ENCODE assay signal across 1 cellular context in the genomic region with DNA sequence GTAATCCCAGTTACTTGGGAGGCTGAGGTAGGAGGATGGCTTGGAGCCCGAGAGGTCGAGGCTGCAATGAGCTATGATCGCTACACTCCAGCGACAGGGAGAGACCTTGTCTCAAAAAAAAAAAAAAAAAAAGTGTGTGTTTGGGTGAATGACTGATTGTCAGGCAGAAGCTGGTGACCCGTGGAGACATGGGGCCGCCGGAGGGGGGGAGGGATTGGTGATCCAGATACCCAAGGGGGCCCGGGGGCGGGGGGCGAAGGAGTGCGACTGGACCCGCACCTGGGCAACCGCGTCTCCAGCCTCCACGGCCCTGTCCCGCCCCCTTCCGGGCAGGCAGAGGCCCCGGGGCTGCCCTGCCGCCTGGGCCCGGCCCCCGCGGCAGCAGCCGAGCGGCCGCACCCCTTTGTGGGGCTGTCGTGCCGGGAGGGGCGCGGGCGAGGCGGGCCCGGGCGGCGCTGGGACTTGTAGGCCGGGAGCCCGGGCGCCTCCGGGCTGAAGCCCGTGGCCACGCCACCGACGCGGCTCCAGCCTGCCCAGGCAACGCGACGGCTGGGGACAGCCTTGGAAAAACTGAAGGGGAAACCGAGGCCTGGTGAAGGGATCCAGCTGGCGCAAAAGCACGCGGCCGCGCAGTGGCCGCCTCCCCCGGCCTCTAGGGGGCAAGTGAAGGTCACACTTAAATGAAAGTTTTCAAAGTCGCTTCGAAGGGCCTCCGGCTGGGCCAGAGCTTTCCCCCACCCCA.
A peak's percentile ranks its signal among the peaks of the same experiment; 100 is the strongest.
TF ChIP-seq lines count a peak whose summit lies in the region.

No MANE protein-coding gene starts in this region.

TF ChIP-seq in K562, 482 proteins besides CTCF, POLR2A, EP300 and RAD21 (continued from another document and continues in another):
- TF ChIP-seq, protein P1, sequence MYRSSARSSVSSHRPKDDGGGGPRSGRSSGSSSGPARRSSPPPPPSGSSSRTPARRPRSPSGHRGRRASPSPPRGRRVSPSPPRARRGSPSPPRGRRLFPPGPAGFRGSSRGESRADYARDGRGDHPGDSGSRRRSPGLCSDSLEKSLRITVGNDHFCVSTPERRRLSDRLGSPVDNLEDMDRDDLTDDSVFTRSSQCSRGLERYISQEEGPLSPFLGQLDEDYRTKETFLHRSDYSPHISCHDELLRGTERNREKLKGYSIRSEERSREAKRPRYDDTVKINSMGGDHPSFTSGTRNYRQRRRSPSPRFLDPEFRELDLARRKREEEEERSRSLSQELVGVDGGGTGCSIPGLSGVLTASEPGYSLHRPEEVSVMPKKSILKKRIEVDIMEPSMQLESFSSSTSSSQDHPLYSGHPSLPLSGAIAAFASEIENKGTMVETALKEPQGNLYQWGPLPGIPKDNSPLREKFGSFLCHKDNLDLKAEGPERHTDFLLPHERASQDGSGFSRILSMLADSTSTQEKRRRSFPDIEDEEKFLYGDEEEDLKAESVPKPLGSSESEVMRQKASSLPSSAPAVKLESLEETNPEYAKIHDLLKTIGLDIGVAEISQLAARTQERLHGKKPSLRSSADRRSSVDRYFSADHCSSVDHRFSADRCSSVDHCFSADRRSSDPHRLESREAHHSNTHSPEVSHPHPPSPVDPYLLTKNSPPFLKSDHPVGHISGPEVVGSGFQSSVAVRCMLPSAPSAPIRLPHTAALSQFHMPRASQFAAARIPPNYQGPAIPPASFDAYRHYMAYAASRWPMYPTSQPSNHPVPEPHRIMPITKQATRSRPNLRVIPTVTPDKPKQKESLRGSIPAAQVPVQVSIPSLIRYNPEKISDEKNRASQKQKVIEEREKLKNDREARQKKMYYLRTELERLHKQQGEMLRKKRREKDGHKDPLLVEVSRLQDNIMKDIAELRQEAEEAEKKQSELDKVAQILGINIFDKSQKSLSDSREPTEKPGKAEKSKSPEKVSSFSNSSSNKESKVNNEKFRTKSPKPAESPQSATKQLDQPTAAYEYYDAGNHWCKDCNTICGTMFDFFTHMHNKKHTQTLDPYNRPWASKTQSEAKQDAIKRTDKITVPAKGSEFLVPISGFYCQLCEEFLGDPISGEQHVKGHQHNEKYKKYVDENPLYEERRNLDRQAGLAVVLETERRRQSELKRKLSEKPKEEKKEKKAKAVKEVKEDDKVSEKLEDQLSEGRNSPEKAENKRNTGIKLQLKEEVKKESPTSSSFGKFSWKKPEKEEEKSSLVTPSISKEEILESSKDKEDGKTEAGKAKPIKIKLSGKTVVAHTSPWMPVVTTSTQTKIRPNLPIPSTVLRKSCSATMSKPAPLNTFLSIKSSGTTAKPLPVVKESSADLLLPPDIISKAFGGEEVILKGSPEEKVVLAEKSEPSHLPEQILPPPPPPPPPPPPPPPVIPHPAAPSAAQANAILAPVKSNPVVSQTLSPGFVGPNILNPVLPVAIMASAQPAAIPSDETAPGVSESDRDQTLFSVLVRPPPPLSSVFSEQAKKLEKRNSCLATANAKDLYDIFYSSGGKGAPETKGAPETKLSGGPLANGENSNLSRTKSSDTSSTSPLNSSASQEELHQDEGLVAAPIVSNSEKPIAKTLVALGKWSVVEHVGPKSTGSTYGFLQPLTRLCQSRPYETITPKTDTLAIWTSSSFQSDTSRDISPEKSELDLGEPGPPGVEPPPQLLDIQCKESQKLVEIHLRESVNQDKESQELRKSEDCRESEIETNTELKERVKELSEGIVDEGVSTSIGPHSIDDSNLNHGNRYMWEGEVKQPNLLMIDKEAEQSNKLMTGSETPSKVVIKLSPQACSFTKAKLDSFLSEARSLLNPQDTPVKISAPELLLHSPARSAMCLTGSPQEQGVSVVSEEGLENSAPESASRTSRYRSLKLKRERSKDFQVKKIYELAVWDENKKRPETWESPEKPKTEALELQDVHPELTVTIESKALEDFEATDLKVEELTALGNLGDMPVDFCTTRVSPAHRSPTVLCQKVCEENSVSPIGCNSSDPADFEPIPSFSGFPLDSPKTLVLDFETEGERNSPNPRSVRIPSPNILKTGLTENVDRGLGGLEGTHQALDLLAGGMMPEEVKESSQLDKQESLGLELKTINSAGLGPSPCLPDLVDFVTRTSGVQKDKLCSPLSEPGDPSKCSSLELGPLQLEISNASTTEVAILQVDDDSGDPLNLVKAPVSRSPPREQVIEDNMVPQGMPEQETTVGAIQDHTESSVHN (IDR thresholded peaks at IDR 0.05; ENCODE audit: borderline replicate concordance in 1 of 2, low read depth in 1 of 2) = no peak
- TF ChIP-seq, protein P2, sequence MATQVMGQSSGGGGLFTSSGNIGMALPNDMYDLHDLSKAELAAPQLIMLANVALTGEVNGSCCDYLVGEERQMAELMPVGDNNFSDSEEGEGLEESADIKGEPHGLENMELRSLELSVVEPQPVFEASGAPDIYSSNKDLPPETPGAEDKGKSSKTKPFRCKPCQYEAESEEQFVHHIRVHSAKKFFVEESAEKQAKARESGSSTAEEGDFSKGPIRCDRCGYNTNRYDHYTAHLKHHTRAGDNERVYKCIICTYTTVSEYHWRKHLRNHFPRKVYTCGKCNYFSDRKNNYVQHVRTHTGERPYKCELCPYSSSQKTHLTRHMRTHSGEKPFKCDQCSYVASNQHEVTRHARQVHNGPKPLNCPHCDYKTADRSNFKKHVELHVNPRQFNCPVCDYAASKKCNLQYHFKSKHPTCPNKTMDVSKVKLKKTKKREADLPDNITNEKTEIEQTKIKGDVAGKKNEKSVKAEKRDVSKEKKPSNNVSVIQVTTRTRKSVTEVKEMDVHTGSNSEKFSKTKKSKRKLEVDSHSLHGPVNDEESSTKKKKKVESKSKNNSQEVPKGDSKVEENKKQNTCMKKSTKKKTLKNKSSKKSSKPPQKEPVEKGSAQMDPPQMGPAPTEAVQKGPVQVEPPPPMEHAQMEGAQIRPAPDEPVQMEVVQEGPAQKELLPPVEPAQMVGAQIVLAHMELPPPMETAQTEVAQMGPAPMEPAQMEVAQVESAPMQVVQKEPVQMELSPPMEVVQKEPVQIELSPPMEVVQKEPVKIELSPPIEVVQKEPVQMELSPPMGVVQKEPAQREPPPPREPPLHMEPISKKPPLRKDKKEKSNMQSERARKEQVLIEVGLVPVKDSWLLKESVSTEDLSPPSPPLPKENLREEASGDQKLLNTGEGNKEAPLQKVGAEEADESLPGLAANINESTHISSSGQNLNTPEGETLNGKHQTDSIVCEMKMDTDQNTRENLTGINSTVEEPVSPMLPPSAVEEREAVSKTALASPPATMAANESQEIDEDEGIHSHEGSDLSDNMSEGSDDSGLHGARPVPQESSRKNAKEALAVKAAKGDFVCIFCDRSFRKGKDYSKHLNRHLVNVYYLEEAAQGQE (CRISPR knock-in tag; IDR thresholded peaks at IDR 0.05; ENCODE audit: low read depth) = 0 out of 2 replicates have a peak, but pooled peaks have one; percentile 41
- no peak for TF ChIP-seq ZNF79 (CRISPR knock-in tag; IDR thresholded peaks at IDR 0.05; ENCODE audit: low read depth)
- peak; percentile 41 for TF ChIP-seq MEIS2 (IDR thresholded peaks at IDR 0.05; ENCODE audit: partially characterized antibody)
- TF ChIP-seq NRF1 (conservative IDR thresholded peaks at IDR 0.05 in 1 of 2, IDR thresholded peaks at IDR 0.05 in 1 of 2) = peak; percentile 57 to 64
- TF ChIP-seq SIX5 (IDR thresholded peaks at IDR 0.05; ENCODE audit: borderline replicate concordance in 1 of 2, insufficient read depth in 1 of 2, low read depth in 1 of 2, low read length in 2 of 2) = peak in 1 of 2 experiments; percentile 29; a peak in 1 of 4 replicates
- TF ChIP-seq GABPA (tag; conservative IDR thresholded peaks at IDR 0.05; ENCODE audit: low read depth) = peak; percentile 60
- TF ChIP-seq, protein P3, sequence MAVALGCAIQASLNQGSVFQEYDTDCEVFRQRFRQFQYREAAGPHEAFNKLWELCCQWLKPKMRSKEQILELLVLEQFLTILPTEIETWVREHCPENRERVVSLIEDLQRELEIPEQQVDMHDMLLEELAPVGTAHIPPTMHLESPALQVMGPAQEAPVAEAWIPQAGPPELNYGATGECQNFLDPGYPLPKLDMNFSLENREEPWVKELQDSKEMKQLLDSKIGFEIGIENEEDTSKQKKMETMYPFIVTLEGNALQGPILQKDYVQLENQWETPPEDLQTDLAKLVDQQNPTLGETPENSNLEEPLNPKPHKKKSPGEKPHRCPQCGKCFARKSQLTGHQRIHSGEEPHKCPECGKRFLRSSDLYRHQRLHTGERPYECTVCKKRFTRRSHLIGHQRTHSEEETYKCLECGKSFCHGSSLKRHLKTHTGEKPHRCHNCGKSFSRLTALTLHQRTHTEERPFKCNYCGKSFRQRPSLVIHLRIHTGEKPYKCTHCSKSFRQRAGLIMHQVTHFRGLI (CRISPR knock-in tag; IDR thresholded peaks at IDR 0.05) = no peak
- TF ChIP-seq ZNF431 (CRISPR knock-in tag; IDR thresholded peaks at IDR 0.05) = 0 out of 2 replicates have a peak, but pooled peaks have one; percentile 15
- peak; percentile 87 for TF ChIP-seq GATAD2B (IDR thresholded peaks at IDR 0.05; ENCODE audit: borderline replicate concordance)
- peak; percentile 96 for TF ChIP-seq L3MBTL2 (IDR thresholded peaks at IDR 0.05)
- peak; percentile 85 for TF ChIP-seq POLR2G (IDR thresholded peaks at IDR 0.05; ENCODE audit: low read depth, low read length)
- TF ChIP-seq ZNF583 (CRISPR knock-in tag; IDR thresholded peaks at IDR 0.05) = 0 out of 2 replicates have a peak, but pooled peaks have one; percentile 23
- TF ChIP-seq, protein P4, sequence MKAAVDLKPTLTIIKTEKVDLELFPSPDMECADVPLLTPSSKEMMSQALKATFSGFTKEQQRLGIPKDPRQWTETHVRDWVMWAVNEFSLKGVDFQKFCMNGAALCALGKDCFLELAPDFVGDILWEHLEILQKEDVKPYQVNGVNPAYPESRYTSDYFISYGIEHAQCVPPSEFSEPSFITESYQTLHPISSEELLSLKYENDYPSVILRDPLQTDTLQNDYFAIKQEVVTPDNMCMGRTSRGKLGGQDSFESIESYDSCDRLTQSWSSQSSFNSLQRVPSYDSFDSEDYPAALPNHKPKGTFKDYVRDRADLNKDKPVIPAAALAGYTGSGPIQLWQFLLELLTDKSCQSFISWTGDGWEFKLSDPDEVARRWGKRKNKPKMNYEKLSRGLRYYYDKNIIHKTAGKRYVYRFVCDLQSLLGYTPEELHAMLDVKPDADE (conservative IDR thresholded peaks at IDR 0.05; ENCODE audit: control insufficient read depth, low read depth, low read length) = peak; percentile 68; the same call in 1 of the 2 replicates
- TF ChIP-seq, protein P5, sequence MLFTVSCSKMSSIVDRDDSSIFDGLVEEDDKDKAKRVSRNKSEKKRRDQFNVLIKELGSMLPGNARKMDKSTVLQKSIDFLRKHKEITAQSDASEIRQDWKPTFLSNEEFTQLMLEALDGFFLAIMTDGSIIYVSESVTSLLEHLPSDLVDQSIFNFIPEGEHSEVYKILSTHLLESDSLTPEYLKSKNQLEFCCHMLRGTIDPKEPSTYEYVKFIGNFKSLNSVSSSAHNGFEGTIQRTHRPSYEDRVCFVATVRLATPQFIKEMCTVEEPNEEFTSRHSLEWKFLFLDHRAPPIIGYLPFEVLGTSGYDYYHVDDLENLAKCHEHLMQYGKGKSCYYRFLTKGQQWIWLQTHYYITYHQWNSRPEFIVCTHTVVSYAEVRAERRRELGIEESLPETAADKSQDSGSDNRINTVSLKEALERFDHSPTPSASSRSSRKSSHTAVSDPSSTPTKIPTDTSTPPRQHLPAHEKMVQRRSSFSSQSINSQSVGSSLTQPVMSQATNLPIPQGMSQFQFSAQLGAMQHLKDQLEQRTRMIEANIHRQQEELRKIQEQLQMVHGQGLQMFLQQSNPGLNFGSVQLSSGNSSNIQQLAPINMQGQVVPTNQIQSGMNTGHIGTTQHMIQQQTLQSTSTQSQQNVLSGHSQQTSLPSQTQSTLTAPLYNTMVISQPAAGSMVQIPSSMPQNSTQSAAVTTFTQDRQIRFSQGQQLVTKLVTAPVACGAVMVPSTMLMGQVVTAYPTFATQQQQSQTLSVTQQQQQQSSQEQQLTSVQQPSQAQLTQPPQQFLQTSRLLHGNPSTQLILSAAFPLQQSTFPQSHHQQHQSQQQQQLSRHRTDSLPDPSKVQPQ (CRISPR knock-in tag; IDR thresholded peaks at IDR 0.05; ENCODE audit: borderline replicate concordance) = no peak
- peak; percentile 70 for TF ChIP-seq ATF7 (IDR thresholded peaks at IDR 0.05)
- 0 out of 4 replicates have a peak, but pooled peaks of 1 of the 2 experiments have one; percentile 13 for TF ChIP-seq HDAC1 (IDR thresholded peaks at IDR 0.05)
- peak; percentile 41 for TF ChIP-seq FIP1L1 (IDR thresholded peaks at IDR 0.05; ENCODE audit: low read depth, low read length, poor library complexity, severe bottlenecking)
- TF ChIP-seq NR4A1 (CRISPR knock-in tag; IDR thresholded peaks at IDR 0.05) = no peak
- no peak for TF ChIP-seq NR4A1 (tag; IDR thresholded peaks at IDR 0.05)
- TF ChIP-seq, protein P6, sequence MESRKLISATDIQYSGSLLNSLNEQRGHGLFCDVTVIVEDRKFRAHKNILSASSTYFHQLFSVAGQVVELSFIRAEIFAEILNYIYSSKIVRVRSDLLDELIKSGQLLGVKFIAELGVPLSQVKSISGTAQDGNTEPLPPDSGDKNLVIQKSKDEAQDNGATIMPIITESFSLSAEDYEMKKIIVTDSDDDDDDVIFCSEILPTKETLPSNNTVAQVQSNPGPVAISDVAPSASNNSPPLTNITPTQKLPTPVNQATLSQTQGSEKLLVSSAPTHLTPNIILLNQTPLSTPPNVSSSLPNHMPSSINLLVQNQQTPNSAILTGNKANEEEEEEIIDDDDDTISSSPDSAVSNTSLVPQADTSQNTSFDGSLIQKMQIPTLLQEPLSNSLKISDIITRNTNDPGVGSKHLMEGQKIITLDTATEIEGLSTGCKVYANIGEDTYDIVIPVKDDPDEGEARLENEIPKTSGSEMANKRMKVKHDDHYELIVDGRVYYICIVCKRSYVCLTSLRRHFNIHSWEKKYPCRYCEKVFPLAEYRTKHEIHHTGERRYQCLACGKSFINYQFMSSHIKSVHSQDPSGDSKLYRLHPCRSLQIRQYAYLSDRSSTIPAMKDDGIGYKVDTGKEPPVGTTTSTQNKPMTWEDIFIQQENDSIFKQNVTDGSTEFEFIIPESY (CRISPR knock-in tag; IDR thresholded peaks at IDR 0.05) = no peak
- TF ChIP-seq, protein P7, sequence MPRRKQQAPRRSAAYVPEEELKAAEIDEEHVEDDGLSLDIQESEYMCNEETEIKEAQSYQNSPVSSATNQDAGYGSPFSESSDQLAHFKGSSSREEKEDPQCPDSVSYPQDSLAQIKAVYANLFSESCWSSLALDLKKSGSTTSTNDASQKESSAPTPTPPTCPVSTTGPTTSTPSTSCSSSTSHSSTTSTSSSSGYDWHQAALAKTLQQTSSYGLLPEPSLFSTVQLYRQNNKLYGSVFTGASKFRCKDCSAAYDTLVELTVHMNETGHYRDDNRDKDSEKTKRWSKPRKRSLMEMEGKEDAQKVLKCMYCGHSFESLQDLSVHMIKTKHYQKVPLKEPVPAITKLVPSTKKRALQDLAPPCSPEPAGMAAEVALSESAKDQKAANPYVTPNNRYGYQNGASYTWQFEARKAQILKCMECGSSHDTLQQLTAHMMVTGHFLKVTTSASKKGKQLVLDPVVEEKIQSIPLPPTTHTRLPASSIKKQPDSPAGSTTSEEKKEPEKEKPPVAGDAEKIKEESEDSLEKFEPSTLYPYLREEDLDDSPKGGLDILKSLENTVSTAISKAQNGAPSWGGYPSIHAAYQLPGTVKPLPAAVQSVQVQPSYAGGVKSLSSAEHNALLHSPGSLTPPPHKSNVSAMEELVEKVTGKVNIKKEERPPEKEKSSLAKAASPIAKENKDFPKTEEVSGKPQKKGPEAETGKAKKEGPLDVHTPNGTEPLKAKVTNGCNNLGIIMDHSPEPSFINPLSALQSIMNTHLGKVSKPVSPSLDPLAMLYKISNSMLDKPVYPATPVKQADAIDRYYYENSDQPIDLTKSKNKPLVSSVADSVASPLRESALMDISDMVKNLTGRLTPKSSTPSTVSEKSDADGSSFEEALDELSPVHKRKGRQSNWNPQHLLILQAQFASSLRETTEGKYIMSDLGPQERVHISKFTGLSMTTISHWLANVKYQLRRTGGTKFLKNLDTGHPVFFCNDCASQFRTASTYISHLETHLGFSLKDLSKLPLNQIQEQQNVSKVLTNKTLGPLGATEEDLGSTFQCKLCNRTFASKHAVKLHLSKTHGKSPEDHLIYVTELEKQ (CRISPR knock-in tag; IDR thresholded peaks at IDR 0.05) = no peak
